1 cellular context compared by ENCODE assay signal in the genomic region with DNA sequence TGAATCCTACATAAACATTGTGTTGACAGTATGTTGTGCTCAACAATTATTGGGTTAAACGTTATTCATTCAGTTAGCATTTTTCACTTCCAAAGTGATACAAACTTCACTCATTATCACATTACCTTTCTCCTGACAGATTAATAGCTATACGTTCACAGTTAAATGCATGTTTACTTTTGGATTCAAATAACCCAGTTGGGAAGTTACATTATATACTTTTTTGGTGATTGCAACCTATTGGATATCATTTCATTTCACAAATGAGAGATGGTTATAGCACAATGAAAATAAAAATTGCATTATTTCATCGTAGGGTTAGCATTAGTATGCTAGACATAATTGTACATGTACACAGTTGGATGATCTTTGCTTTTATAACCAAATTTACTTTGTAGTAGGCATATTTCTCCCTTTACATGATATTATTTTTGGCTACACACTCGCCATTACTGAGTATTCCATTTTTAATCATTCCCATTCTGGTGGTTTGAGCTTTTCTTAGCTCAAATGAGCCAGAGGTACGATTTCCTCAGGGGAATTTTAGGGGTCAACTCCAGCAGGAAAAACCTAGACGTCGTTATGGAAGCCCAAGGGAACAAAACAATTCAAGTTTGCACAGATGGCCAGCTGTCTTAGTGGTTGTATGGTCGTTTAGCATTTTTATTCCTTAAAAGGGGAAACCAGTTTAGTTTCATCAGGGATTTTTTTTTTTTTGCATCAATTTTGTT.
TF ChIP-seq lines count a peak whose summit lies in the region.

No MANE protein-coding gene starts in this region.

TF ChIP-seq in K562, 482 proteins besides CTCF, POLR2A, EP300 and RAD21 (continued from another document):
- TF ChIP-seq, protein P1, sequence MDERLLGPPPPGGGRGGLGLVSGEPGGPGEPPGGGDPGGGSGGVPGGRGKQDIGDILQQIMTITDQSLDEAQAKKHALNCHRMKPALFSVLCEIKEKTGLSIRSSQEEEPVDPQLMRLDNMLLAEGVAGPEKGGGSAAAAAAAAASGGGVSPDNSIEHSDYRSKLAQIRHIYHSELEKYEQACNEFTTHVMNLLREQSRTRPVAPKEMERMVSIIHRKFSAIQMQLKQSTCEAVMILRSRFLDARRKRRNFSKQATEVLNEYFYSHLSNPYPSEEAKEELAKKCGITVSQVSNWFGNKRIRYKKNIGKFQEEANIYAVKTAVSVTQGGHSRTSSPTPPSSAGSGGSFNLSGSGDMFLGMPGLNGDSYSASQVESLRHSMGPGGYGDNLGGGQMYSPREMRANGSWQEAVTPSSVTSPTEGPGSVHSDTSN (CRISPR knock-in tag; IDR thresholded peaks at IDR 0.05; ENCODE audit: low read depth), result no peak
- TF ChIP-seq, protein P1 (tag; conservative IDR thresholded peaks at IDR 0.05; ENCODE audit: low read depth), result peak; percentile 37; the same call in 1 of the 2 replicates
- TF ChIP-seq JUNB (CRISPR knock-in tag; conservative IDR thresholded peaks at IDR 0.05) (no peak), ZNF584 (CRISPR knock-in tag; IDR thresholded peaks at IDR 0.05; ENCODE audit: low read depth) (no peak), SMARCC2 (IDR thresholded peaks at IDR 0.05; ENCODE audit: low read depth) (0 out of 2 replicates have a peak, but pooled peaks have one; percentile 5), ZBTB11 (CRISPR knock-in tag; IDR thresholded peaks at IDR 0.05) (0 out of 6 replicates have a peak, but pooled peaks of 1 of the 3 experiments have one; percentile 39), ZFX (CRISPR knock-in tag; IDR thresholded peaks at IDR 0.05) (no peak), FOXM1 (IDR thresholded peaks at IDR 0.05; ENCODE audit: low read depth) (peak; percentile 59), FOXM1 (CRISPR knock-in tag; IDR thresholded peaks at IDR 0.05; ENCODE audit: low read depth) (no peak), PKNOX1 (IDR thresholded peaks at IDR 0.05) (peak; percentile 44; the same call in 1 of the 2 replicates), ZNF695 (CRISPR knock-in tag; IDR thresholded peaks at IDR 0.05) (no peak), ZNF24 (IDR thresholded peaks at IDR 0.05) (0 out of 2 replicates have a peak, but pooled peaks have one; percentile 3), CSDE1 (IDR thresholded peaks at IDR 0.05) (peak in 1 of 2 experiments; percentile 25; a peak in 1 of 4 replicates), GATAD2B (IDR thresholded peaks at IDR 0.05; ENCODE audit: borderline replicate concordance) (peak; percentile 15; the same call in 1 of the 2 replicates), FOXK2 (conservative IDR thresholded peaks at IDR 0.05 in 1 of 2, IDR thresholded peaks at IDR 0.05 in 1 of 2; ENCODE audit: low read depth in 2 of 2) (peak; percentile 23 to 71; a peak in 3 of 4 replicates), MEIS2 (IDR thresholded peaks at IDR 0.05; ENCODE audit: partially characterized antibody) (peak; percentile 82), KAT7 (CRISPR knock-in tag; IDR thresholded peaks at IDR 0.05; ENCODE audit: borderline replicate concordance) (0 out of 2 replicates have a peak, but pooled peaks have one; percentile 36), RNF2 (IDR thresholded peaks at IDR 0.05) (no peak), MNT (conservative IDR thresholded peaks at IDR 0.05) (peak in 1 of 2 experiments; percentile 3; a peak in 1 of 4 replicates), NR4A1 (CRISPR knock-in tag; IDR thresholded peaks at IDR 0.05) (no peak), NR4A1 (tag; IDR thresholded peaks at IDR 0.05) (0 out of 2 replicates have a peak, but pooled peaks have one; percentile 32)
- TF ChIP-seq, protein P2, sequence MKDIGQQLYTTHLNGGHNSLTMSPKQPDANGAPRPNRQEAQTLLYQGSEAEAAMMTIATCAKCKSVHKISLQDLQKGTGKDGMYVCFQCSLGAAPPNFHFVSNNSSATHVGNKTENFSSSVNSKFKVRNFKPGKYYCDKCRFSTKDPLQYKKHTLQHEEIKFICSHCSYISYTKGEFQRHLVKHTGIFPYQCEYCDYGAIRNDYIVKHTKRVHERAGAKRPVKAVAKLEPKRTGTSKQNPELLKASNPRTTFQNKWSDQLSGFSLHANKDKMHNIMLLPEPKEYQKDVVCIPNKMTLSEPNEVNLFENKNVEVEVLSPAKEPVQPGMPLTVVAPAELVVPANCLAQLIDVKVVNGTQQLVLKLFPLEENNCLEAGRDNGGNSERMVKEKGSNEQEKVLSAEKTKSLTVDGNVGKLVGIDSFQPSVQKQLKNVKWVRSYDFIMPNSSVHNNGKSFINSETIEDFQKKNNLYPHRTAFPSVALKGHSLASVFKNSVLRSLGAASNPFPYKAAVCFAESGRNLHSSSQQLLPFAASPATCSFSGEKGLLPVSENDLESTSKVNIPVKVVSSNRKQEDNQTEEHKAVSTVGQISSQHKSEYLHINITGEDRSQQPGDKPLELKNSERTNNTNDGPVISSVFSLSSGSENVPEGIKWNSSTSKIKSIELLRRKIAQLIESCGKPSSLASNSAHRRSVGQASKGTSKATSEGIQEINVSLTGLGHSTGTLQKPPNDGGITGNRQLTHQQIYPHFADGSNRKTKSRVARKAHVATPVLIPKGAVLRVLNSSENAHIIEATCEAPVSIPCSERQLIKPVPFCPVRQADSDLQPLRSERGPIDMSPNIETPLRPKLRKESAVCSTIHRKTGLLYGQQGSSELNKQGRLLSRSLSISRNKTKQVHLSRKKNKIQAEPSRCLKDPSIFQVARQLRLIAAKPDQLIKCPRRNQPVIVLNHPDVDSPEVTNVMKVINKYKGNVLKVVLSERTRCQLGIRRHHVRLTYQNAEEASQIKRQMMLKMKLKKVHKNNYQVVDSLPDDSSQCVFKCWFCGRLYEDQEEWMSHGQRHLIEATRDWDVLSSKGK (CRISPR knock-in tag; IDR thresholded peaks at IDR 0.05), result no peak
- TF ChIP-seq, protein P3, sequence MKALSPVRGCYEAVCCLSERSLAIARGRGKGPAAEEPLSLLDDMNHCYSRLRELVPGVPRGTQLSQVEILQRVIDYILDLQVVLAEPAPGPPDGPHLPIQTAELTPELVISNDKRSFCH (CRISPR knock-in tag; IDR thresholded peaks at IDR 0.05), result no peak
- TF ChIP-seq, protein P3 (tag; IDR thresholded peaks at IDR 0.05), result no peak
- TF ChIP-seq, protein P4, sequence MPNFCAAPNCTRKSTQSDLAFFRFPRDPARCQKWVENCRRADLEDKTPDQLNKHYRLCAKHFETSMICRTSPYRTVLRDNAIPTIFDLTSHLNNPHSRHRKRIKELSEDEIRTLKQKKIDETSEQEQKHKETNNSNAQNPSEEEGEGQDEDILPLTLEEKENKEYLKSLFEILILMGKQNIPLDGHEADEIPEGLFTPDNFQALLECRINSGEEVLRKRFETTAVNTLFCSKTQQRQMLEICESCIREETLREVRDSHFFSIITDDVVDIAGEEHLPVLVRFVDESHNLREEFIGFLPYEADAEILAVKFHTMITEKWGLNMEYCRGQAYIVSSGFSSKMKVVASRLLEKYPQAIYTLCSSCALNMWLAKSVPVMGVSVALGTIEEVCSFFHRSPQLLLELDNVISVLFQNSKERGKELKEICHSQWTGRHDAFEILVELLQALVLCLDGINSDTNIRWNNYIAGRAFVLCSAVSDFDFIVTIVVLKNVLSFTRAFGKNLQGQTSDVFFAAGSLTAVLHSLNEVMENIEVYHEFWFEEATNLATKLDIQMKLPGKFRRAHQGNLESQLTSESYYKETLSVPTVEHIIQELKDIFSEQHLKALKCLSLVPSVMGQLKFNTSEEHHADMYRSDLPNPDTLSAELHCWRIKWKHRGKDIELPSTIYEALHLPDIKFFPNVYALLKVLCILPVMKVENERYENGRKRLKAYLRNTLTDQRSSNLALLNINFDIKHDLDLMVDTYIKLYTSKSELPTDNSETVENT (CRISPR knock-in tag; IDR thresholded peaks at IDR 0.05), result no peak
